In genomic region chr15:93109370-93110105, GRCh38 we compare ENCODE assay signal across 1 cellular context.
TF ChIP-seq lines count a peak whose summit lies in the region.

No MANE protein-coding gene starts in this region.

TF ChIP-seq in GM23338, 12 proteins besides CTCF, POLR2A, EP300 and RAD21:
- TF ChIP-seq ZNF462 (CRISPR knock-in tag; IDR thresholded peaks at IDR 0.05) (no peak), ZNF114 (CRISPR knock-in tag; IDR thresholded peaks at IDR 0.05) (no peak), REST (IDR thresholded peaks at IDR 0.05; ENCODE audit: unreplicated experiment) (no peak), CREB1 (CRISPR knock-in tag; IDR thresholded peaks at IDR 0.05; ENCODE audit: low read depth) (no peak), ZNF331 (CRISPR knock-in tag; IDR thresholded peaks at IDR 0.05; ENCODE audit: low read depth) (no peak), EZH2 (IDR thresholded peaks at IDR 0.05; ENCODE audit: low read depth, unreplicated experiment) (no peak), STAT1 (IDR thresholded peaks at IDR 0.05; ENCODE audit: unreplicated experiment) (no peak), EZH2phosphoT487 (IDR thresholded peaks at IDR 0.05; ENCODE audit: unreplicated experiment) (no peak), NANOG (IDR thresholded peaks at IDR 0.05; ENCODE audit: borderline replicate concordance) (no peak), POLR2AphosphoS5 (IDR thresholded peaks at IDR 0.05; ENCODE audit: low read depth) (no peak), ETS1 (IDR thresholded peaks at IDR 0.05) (no peak), JUNB (IDR thresholded peaks at IDR 0.05; ENCODE audit: unreplicated experiment) (no peak)
